13 cellular contexts compared by ENCODE assay signal in the genomic region with DNA sequence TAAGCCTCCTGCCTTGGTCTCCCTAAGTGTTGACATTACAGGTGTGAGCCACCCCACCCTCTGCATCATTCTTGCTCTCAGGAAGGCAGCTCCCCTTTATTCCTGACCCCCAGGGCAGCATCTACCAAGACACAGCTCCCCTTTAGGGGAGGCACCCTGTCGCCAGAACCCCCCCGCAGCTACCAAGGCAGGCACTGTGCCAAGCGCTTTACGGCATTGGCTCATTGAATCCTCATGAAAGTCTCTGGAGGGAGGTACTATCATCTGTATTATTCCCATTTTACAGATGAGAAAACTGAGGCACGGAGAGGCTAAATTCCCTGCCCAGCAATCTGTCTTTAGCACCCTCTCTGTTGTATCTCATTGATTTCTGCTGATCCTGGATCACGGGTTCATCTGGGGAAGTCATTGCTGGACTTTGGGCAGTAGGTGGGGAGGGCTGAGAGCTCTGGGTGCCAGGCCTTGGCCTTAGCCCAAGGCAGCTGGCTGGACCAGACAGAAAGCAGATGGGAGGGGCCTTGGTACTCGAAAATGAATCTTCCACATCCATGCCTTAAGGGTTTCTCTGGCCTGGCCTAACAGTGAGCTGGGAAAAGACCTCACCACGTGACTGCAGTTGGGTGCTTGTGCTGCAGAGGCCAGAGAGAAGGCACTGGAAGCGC. TPM values are rescaled to one million over a fixed set of nuclear protein-coding genes. Genes with fewer than 3 reads are reported as not detected.
DNase-seq lines count a peak whose midpoint lies in the region; ATAC-seq, FAIRE-seq and TF ChIP-seq lines count a peak whose summit lies in the region.
"Had no signal": no experiment of that assay in that cellular context is flagged by ENCODE, and none has a peak within 500 bp of the region (broad histone marks: within the 10 kb centered on the region; RNA-seq: fewer than 3 reads in every experiment).

No MANE protein-coding gene starts in this region.

- peaks cover 0 to 14% of the 10 kb centered on the region in 2 donors for H3K4me1 ChIP-seq in kidney (ENCODE audit: control insufficient read depth in 1 of 2, insufficient read depth in 1 of 2, low read depth in 1 of 2, low read length in 2 of 2)

- H3K9ac ChIP-seq in kidney (ENCODE audit: low read length in 2 of 2): no peak overlapping the region

- peak overlapping the region in 1 of 2 donors; percentile 32 for H3K27ac ChIP-seq in kidney (ENCODE audit: low read depth in 2 of 2, low read length in 2 of 2)
- H3K27ac ChIP-seq: brain microvascular endothelial cell had no signal

- intact Hi-C loops in kidney (cut with DNase I): no loop called here

- no peaks in the 10 kb centered on the region for H3K36me3 ChIP-seq in kidney (ENCODE audit: control insufficient read depth in 1 of 2, insufficient read depth in 2 of 2, low read length in 2 of 2)

- FAIRE-seq in kidney (lab: Jason Lieb, UNC): no peak

- H3K4me3 ChIP-seq in AG10803 (ENCODE audit: low read length) (no peak overlapping the region), kidney (ENCODE audit: low read length in 2 of 2) (no peak overlapping the region)

- H3K9me3 ChIP-seq in kidney (ENCODE audit: control insufficient read depth in 1 of 2, low read length in 2 of 2): no peaks in the 10 kb centered on the region

- ATAC-seq in HG02973 (IDR thresholded peaks at IDR 0.05; ENCODE audit: unreplicated experiment) (no peak), GM19324 (IDR thresholded peaks at IDR 0.05; ENCODE audit: low FRiP score, unreplicated experiment) (no peak), GM21529 (IDR thresholded peaks at IDR 0.05; ENCODE audit: unreplicated experiment) (no peak)

- TF ChIP-seq CTCF in AG10803 (conservative IDR thresholded peaks at IDR 0.05; ENCODE audit: low read length) (no peak), kidney (IDR thresholded peaks at IDR 0.05; ENCODE audit: borderline replicate concordance, extremely low read depth, insufficient read depth) (no peak)

- DNase-seq in AG10803 (ENCODE audit: low read depth): peak; percentile 47
- DNase-seq in RPMI7951 (ENCODE audit: low read depth): peak; percentile 97
- DNase-seq in fibroblast of the conjunctiva (ENCODE audit: low read depth): peak; percentile 31
- peak; percentile 67 for DNase-seq in myocyte (ENCODE audit: low read depth)
- DNase-seq in kidney: no peak
- DNase-seq: activated CD8-positive, alpha-beta memory T cell treated with anti-CD3 and anti-CD28 coated beads for 24 hours; brain microvascular endothelial cell; naive B cell; stimulated activated CD4-positive, alpha-beta T cell treated with anti-CD3 and anti-CD28 coated beads, Interleukin-4, amount 100 ng/mL, for 24 hours; T-helper 1 cell had no signal

RNA-seq across cellular contexts. Expression of a gene that starts 5.9 kb away (rescaled TPM):
- total RNA-seq in RPMI7951 (2014; rRNA removed; shearing (Covaris generic)): 395 and 413 TPM in 2 replicates
- 144 and 152 TPM in 2 replicates for total RNA-seq in myocyte
- polyA plus RNA-seq in myocyte (2012): 299 TPM
- 58.8 TPM for total RNA-seq in kidney
- polyA plus RNA-seq in kidney (ENCODE audit: insufficient read depth, low read depth, low replicate concordance): 103 TPM

RNA-seq across cellular contexts. Expression of a gene that starts 14.2 kb away (rescaled TPM):
- total RNA-seq in RPMI7951 (2014; rRNA removed; shearing (Covaris generic)): 53.2 and 58.2 TPM in 2 replicates
- total RNA-seq in myocyte (102 and 105 TPM in 2 replicates), kidney (42.5 TPM)
- polyA plus RNA-seq in myocyte (2012): 59.3 TPM
- 52.1 TPM for polyA plus RNA-seq in kidney (ENCODE audit: insufficient read depth, low read depth, low replicate concordance)

RNA-seq across cellular contexts. Expression of a gene that starts 39.9 kb away (rescaled TPM):
- total RNA-seq in RPMI7951 (2014; rRNA removed; shearing (Covaris generic)): 36.0 and 38.9 TPM in 2 replicates
- total RNA-seq in myocyte (76.1 and 80.5 TPM in 2 replicates), kidney (77.6 TPM)
- 77.3 TPM for polyA plus RNA-seq in myocyte (2012)
- polyA plus RNA-seq in kidney (ENCODE audit: insufficient read depth, low read depth, low replicate concordance): 41.1 TPM
